Comparison of ENCODE assay signal across 20 cellular contexts in genomic region chr1:209728466-209728865, GRCh38. TPM values are rescaled to one million over a fixed set of nuclear protein-coding genes. Genes with fewer than 3 reads are reported as not detected.
DNase-seq lines count a peak whose midpoint lies in the region; ATAC-seq and TF ChIP-seq lines count a peak whose summit lies in the region.
"Had no signal": no experiment of that assay in that cellular context is flagged by ENCODE, and none has a peak within 500 bp of the region (broad histone marks: within the 10 kb centered on the region; RNA-seq: fewer than 3 reads in every experiment).

No MANE protein-coding gene starts in this region.

- H3K4me1 Mint-ChIP-seq in endothelial cell (ENCODE audit: unreplicated experiment), result peaks cover 7% of the 10 kb centered on the region
- H3K4me1 Mint-ChIP-seq: H9 had no signal

- H3K27ac ChIP-seq in trophoblast cell (ENCODE audit: low read depth, low read length) (no peak overlapping the region), mesenchymal stem cell (ENCODE audit: low read length, poor library complexity, severe bottlenecking) (no peak overlapping the region)
- H3K27ac ChIP-seq: BLaER1, HL-60 had no signal

- H3K4me3 ChIP-seq in trophoblast cell (ENCODE audit: low read depth, low read length), result no peak overlapping the region
- no peak overlapping the region for H3K4me3 ChIP-seq in mesenchymal stem cell (ENCODE audit: insufficient read depth in 1 of 2, low read depth in 1 of 2, low read length in 2 of 2)
- H3K4me3 ChIP-seq: BLaER1 had no signal

- H3K18ac ChIP-seq in trophoblast cell (ENCODE audit: low read length), result no peak overlapping the region
- H3K18ac ChIP-seq in mesenchymal stem cell (ENCODE audit: low read depth in 1 of 2, low read length in 2 of 2), result no peak overlapping the region

- H4K91ac ChIP-seq in trophoblast cell (ENCODE audit: low read depth, low read length) (no peak overlapping the region), mesenchymal stem cell (ENCODE audit: low read length) (no peak overlapping the region)

- H2AFZ ChIP-seq in trophoblast cell (ENCODE audit: insufficient read depth, low read length, poor library complexity) (no peak overlapping the region), mesenchymal stem cell (ENCODE audit: low read depth, low read length) (no peak overlapping the region)

- no peak overlapping the region for H3K4me3 Mint-ChIP-seq in endothelial cell (ENCODE audit: unreplicated experiment)
- H3K4me3 Mint-ChIP-seq: CD8-positive, alpha-beta T cell; H9; IgD-negative memory B cell had no signal

- H3K27ac Mint-ChIP-seq in endothelial cell (ENCODE audit: unreplicated experiment), result no peak overlapping the region
- H3K27ac Mint-ChIP-seq: CD8-positive, alpha-beta T cell; H9 had no signal

- H3K79me1 ChIP-seq in trophoblast cell (ENCODE audit: low read length), result no peaks in the 10 kb centered on the region
- no peaks in the 10 kb centered on the region for H3K79me1 ChIP-seq in mesenchymal stem cell (replicated peaks; ENCODE audit: low read length, poor library complexity, severe bottlenecking)

- H3K9me3 ChIP-seq in trophoblast cell (ENCODE audit: insufficient read depth, low read depth, low read length), result no peaks in the 10 kb centered on the region
- H3K9me3 ChIP-seq in mesenchymal stem cell (ENCODE audit: control insufficient read depth, low read length), result no peaks in the 10 kb centered on the region
- H3K9me3 ChIP-seq: BLaER1 had no signal

- no CpG with 5 or more reads among the region's 1 CpG for WGBS in trophoblast cell (ENCODE audit: extremely low coverage, insufficient coverage, insufficient read length)
- 59% methylated on average over 1 of the region's 1 CpG for WGBS in mesenchymal stem cell

- H3K27me3 ChIP-seq in trophoblast cell (ENCODE audit: insufficient read depth, low read length) (no peaks in the 10 kb centered on the region), mesenchymal stem cell (ENCODE audit: control insufficient read depth in 1 of 2, insufficient read depth in 1 of 2, low read length in 2 of 2) (no peaks in the 10 kb centered on the region)
- H3K27me3 ChIP-seq: BLaER1 had no signal

- no peak overlapping the region for H3K23ac ChIP-seq in trophoblast cell (ENCODE audit: low read length)
- no peak overlapping the region for H3K23ac ChIP-seq in mesenchymal stem cell (ENCODE audit: low read length in 2 of 2)

- H4K12ac ChIP-seq in trophoblast cell (ENCODE audit: low read depth, low read length), result no peak overlapping the region

- H2BK5ac ChIP-seq in trophoblast cell (ENCODE audit: low read depth, low read length, poor library complexity) (no peak overlapping the region), mesenchymal stem cell (ENCODE audit: low read depth, low read length, poor library complexity, severe bottlenecking) (no peak overlapping the region)

- no peaks in the 10 kb centered on the region for H3K36me3 ChIP-seq in trophoblast cell (ENCODE audit: control insufficient read depth in 1 of 2, insufficient read depth in 2 of 2, low read length in 2 of 2)
- H3K36me3 ChIP-seq in mesenchymal stem cell (ENCODE audit: control insufficient read depth in 1 of 2, insufficient read depth in 2 of 2, low read depth in 1 of 2, low read length in 2 of 2), result no peaks in the 10 kb centered on the region
- H3K36me3 ChIP-seq: BLaER1 had no signal

- no peaks in the 10 kb centered on the region for H3K27me3 Mint-ChIP-seq in endothelial cell (ENCODE audit: unreplicated experiment)
- H3K27me3 Mint-ChIP-seq: IgD-negative memory B cell had no signal

- TF ChIP-seq CTCF in endothelial cell (IDR thresholded peaks at IDR 0.05; ENCODE audit: unreplicated experiment), result no peak

- H2BK15ac ChIP-seq in mesenchymal stem cell (ENCODE audit: low read depth, poor library complexity, severe bottlenecking), result no peak overlapping the region

- H3K4ac ChIP-seq in trophoblast cell (ENCODE audit: low read depth, low read length), result no peak overlapping the region
- H3K4ac ChIP-seq in mesenchymal stem cell (ENCODE audit: low read depth in 1 of 2, low read length in 2 of 2), result no peak overlapping the region

- peak in 30 of 56 donors; percentile 4 to 74 (median 23) for DNase-seq in amygdala (lab: John Stamatoyannopoulos, UW)
- DNase-seq in head of caudate nucleus, result peak in 41 of 42 donors; percentile 8 to 91 (median 62)
- peak; percentile 12 to 60 for DNase-seq in hippocampal formation (lab: John Stamatoyannopoulos, UW)
- DNase-seq in posterior cingulate gyrus, result peak in 7 of 10 donors; percentile 20 to 91 (median 52)
- no peak for DNase-seq in trophoblast cell
- no peak for DNase-seq in mesenchymal stem cell
- no peak for DNase-seq in endothelial cell (ENCODE audit: low spot score)
- DNase-seq: CD8-positive, alpha-beta T cell; H9; Kasumi-1; MM.1S; NCI-H1105; NCI-H1694; NCI-H226; NCI-H524 treated with DMSO at 0.1 percent for 48 hours had no signal

- no peaks in the 10 kb centered on the region for H3K36me3 Mint-ChIP-seq in endothelial cell (ENCODE audit: low read depth, unreplicated experiment)
- H3K36me3 Mint-ChIP-seq: CD8-positive, alpha-beta T cell had no signal

- no peak overlapping the region for H3K14ac ChIP-seq in trophoblast cell (ENCODE audit: low read length)
- H3K14ac ChIP-seq in mesenchymal stem cell (ENCODE audit: low read length in 2 of 2), result no peak overlapping the region

- intact Hi-C loops in head of caudate nucleus (cut with DNase I), result no loop called here
- intact Hi-C loops in posterior cingulate gyrus (cut with DNase I), result no loop called here

- no peak overlapping the region for H3K9ac ChIP-seq in trophoblast cell (ENCODE audit: low read length)
- no peak overlapping the region for H3K9ac ChIP-seq in mesenchymal stem cell (ENCODE audit: low read length)
- H3K9ac ChIP-seq: BLaER1 had no signal

- H4K8ac ChIP-seq in trophoblast cell (ENCODE audit: low read depth, low read length) (no peak overlapping the region), mesenchymal stem cell (ENCODE audit: low read length) (no peak overlapping the region)

- H2BK12ac ChIP-seq in trophoblast cell (ENCODE audit: low read length), result no peak overlapping the region
- H2BK12ac ChIP-seq in mesenchymal stem cell (ENCODE audit: low read length in 2 of 2), result no peak overlapping the region

- no peak for ATAC-seq in HG03378 (IDR thresholded peaks at IDR 0.05; ENCODE audit: unreplicated experiment)
- ATAC-seq: CD8-positive, alpha-beta T cell had no signal

- H3K79me2 ChIP-seq in trophoblast cell (ENCODE audit: control insufficient read depth, insufficient read depth, low read length, poor library complexity), result no peaks in the 10 kb centered on the region

- H2BK120ac ChIP-seq in trophoblast cell (ENCODE audit: insufficient read depth, low read length, poor library complexity) (no peak overlapping the region), mesenchymal stem cell (ENCODE audit: low read depth, low read length) (no peak overlapping the region)

- H3K9me3 Mint-ChIP-seq in endothelial cell (ENCODE audit: unreplicated experiment), result no peaks in the 10 kb centered on the region
- H3K9me3 Mint-ChIP-seq: CD8-positive, alpha-beta T cell; H9; IgD-negative memory B cell had no signal

- H2AK5ac ChIP-seq in trophoblast cell (ENCODE audit: low read length), result no peak overlapping the region
- H2AK5ac ChIP-seq in mesenchymal stem cell (ENCODE audit: low read length, severe bottlenecking), result no peak overlapping the region

- H3K4me2 ChIP-seq in trophoblast cell (ENCODE audit: low read length) (no peak overlapping the region), mesenchymal stem cell (ENCODE audit: low read length, poor library complexity, severe bottlenecking) (no peak overlapping the region)
- H3K4me2 ChIP-seq: BLaER1 had no signal

- H3K4me1 ChIP-seq in trophoblast cell (ENCODE audit: control insufficient read depth in 1 of 2, insufficient read depth in 2 of 2, low read length in 2 of 2), result no peaks in the 10 kb centered on the region
- H3K4me1 ChIP-seq in mesenchymal stem cell (ENCODE audit: control insufficient read depth, insufficient read depth, low read depth, low read length), result no peaks in the 10 kb centered on the region
- H3K4me1 ChIP-seq: BLaER1 had no signal

RNA-seq across cellular contexts. Expression of gene HSD11B1, which starts 23.8 kb away (rescaled TPM):
- 0.12 TPM in 1 of 2 replicates, not detected in the other for polyA plus RNA-seq in trophoblast cell (2013)
- 7.2 TPM for polyA plus RNA-seq in mesenchymal stem cell (2013, experiment 1 of 2)
- polyA plus RNA-seq in mesenchymal stem cell (2013, experiment 2 of 2), result 6.9 TPM
- total RNA-seq in endothelial cell (ENCODE audit: unreplicated experiment), result not detected
- total RNA-seq: CD8-positive, alpha-beta T cell; H9 had no signal
- polyA plus RNA-seq: IgD-negative memory B cell had no signal

RNA-seq across cellular contexts. Expression of gene TRAF3IP3, which starts 27.4 kb away (rescaled TPM):
- 0.54 and 0.63 TPM in 2 replicates for polyA plus RNA-seq in trophoblast cell (2013)
- 0.06 TPM for polyA plus RNA-seq in mesenchymal stem cell (2013, experiment 1 of 2)
- 0.08 TPM for polyA plus RNA-seq in mesenchymal stem cell (2013, experiment 2 of 2)
- total RNA-seq in endothelial cell (ENCODE audit: unreplicated experiment), result not detected
- total RNA-seq: A172, H9 had no signal

RNA-seq across cellular contexts. Expression of gene G0S2, which starts 53.3 kb away (rescaled TPM):
- 0.96 and 1.1 TPM in 2 replicates for polyA plus RNA-seq in trophoblast cell (2013)
- 81.8 TPM for polyA plus RNA-seq in mesenchymal stem cell (2013, experiment 1 of 2)
- 81.6 TPM for polyA plus RNA-seq in mesenchymal stem cell (2013, experiment 2 of 2)
- total RNA-seq in endothelial cell (ENCODE audit: unreplicated experiment), result not detected
- total RNA-seq: A172 had no signal

RNA-seq across cellular contexts. Expression of gene C1orf74, which starts 55.9 kb away (rescaled TPM):
- 2.4 TPM in 2 replicates for polyA plus RNA-seq in trophoblast cell (2013)
- 0.95 TPM for polyA plus RNA-seq in mesenchymal stem cell (2013, experiment 1 of 2)
- polyA plus RNA-seq in mesenchymal stem cell (2013, experiment 2 of 2), result 0.96 TPM
- 2.8 TPM for total RNA-seq in endothelial cell (ENCODE audit: unreplicated experiment)

Comparison
In these comparisons a context has a peak if more than half of its experiments do, and no peak if none do; other contexts are left out.
1. DNase-seq: peak in amygdala (30 of 56), head of caudate nucleus (41 of 42), hippocampal formation (2 of 2) and posterior cingulate gyrus (7 of 10); none in trophoblast cell (0 of 2), mesenchymal stem cell (single experiment) and endothelial cell (single experiment).